ENCODE assay signal across 8 cellular contexts in genomic region chr19:41204338-41204737, GRCh38. TPM values are rescaled to one million over a fixed set of nuclear protein-coding genes. Genes with fewer than 3 reads are reported as not detected.
DNase-seq lines count a peak whose midpoint lies in the region; TF ChIP-seq lines count a peak whose summit lies in the region.
"Not testable (repeated sequence)": the region's sequence is repeated elsewhere in the genome, so short reads cannot be mapped to it uniquely, and the experiment has no call there.

No MANE protein-coding gene starts in this region.

- DNase-seq in EL (peak; percentile 83), LNCaP clone FGC (ENCODE audit: low read depth) (peak; percentile 13), OCI-M1 (lab: John Stamatoyannopoulos, UW) (peak; percentile 94), caudate nucleus (lab: John Stamatoyannopoulos, UW) (peak in 51 of 61 donors; percentile 2 to 85 (median 49)), hypothalamus (lab: John Stamatoyannopoulos, UW) (peak in 43 of 51 donors; percentile 4 to 84 (median 51)), renal cortical epithelial cell (ENCODE audit: low read depth) (peak; percentile 81), tibial artery (peak; percentile 81 to 89)
- peak; percentile 81 to 87 for DNase-seq in activated CD4-positive, alpha-beta T cell treated with anti-CD3 and anti-CD28 coated beads, Interleukin-2, amount 50 U/mL, for 48 hours

- TF ChIP-seq CTCF in LNCaP clone FGC (IDR thresholded peaks at IDR 0.05; ENCODE audit: control insufficient read depth, extremely low read depth, insufficient read depth) = peak; percentile 65
- peak; percentile 82 to 93 for TF ChIP-seq CTCF in tibial artery (IDR thresholded peaks at IDR 0.05)

- H3K36me3 ChIP-seq in tibial artery = not testable (repeated sequence)

- not testable (repeated sequence) for H3K27me3 ChIP-seq in tibial artery

- H3K4me3 ChIP-seq in LNCaP clone FGC (ENCODE audit: low read depth, low read length); tibial artery: not testable (repeated sequence)

- H3K9me3 ChIP-seq in tibial artery = not testable (repeated sequence)

- H3K27ac ChIP-seq in caudate nucleus (ENCODE audit: low read depth, low read length) = not testable (repeated sequence)
- peak overlapping the region in 1 of 2 donors; percentile 49 for H3K27ac ChIP-seq in tibial artery

- H3K4me1 ChIP-seq in tibial artery = peaks cover 0 to 20% (median 11%) of the 10 kb centered on the region in 4 donors

- intact Hi-C loops in tibial artery (cut with DNase I; ENCODE audit: low total_unique reads) = loop anchor here (2.0 kb wide), 1 partner anchor 104 kb away; no protein-coding TSS in a partner anchor

RNA-seq across cellular contexts. Expression of gene CYP2S1, which starts 11.3 kb away (rescaled TPM):
- 2.2 and 3.1 TPM in 2 replicates for total RNA-seq in renal cortical epithelial cell

RNA-seq across cellular contexts. Expression of gene AXL, which starts 14.7 kb away (rescaled TPM):
- 151 and 220 TPM in 2 replicates for total RNA-seq in renal cortical epithelial cell

RNA-seq across cellular contexts. Expression of gene HNRNPUL1, which starts 59.8 kb away (rescaled TPM):
- 68.1 and 131 TPM in 2 replicates for total RNA-seq in renal cortical epithelial cell

Comparison
In these comparisons a context has a peak if more than half of its experiments do, and no peak if none do; other contexts are left out.
1. DNase-seq: peak in every context shown above with its lines; median percentile 94 in OCI-M1; 85 in tibial artery; 84 in activated CD4-positive, alpha-beta T cell treated with anti-CD3 and anti-CD28 coated beads, Interleukin-2, amount 50 U/mL, for 48 hours; 83 in EL; 81 in renal cortical epithelial cell; 51 in hypothalamus; 49 in caudate nucleus; 13 in LNCaP clone FGC.